9 cellular contexts compared by ENCODE assay signal in genomic region chr5:154858972-154859950, GRCh38. TPM values are rescaled to one million over a fixed set of nuclear protein-coding genes. Genes with fewer than 3 reads are reported as not detected.
A peak's percentile ranks its signal among the peaks of the same experiment; 100 is the strongest.
DNase-seq lines count a peak whose midpoint lies in the region; ATAC-seq, FAIRE-seq and TF ChIP-seq lines count a peak whose summit lies in the region.
"Had no signal": no experiment of that assay in that cellular context is flagged by ENCODE, and none has a peak within 500 bp of the region (broad histone marks: within the 10 kb centered on the region; RNA-seq: fewer than 3 reads in every experiment).

No MANE protein-coding gene starts in this region.

- H3K27ac ChIP-seq in left ventricle myocardium inferior (replicated peaks) = peak overlapping the region; percentile 99
- peak overlapping the region; percentile 95 for H3K27ac ChIP-seq in OCI-LY1 (ENCODE audit: low read depth, low read length, poor library complexity, severe bottlenecking)
- H3K27ac ChIP-seq in upper lobe of right lung = peak overlapping the region; percentile 98

- no peaks in the 10 kb centered on the region for H3K9me2 ChIP-seq in OCI-LY1 (ENCODE audit: low read depth, low read length)

- peak overlapping the region; percentile 80 for H3K9ac ChIP-seq in OCI-LY1 (ENCODE audit: low read length)

- H3K36me3 Mint-ChIP-seq in memory B cell = peaks cover 6% of the 10 kb centered on the region

- H3K4me3 ChIP-seq in left ventricle myocardium inferior = peak overlapping the region; percentile 77
- peak overlapping the region; percentile 82 for H3K4me3 ChIP-seq in OCI-LY1 (ENCODE audit: low read depth, low read length, poor library complexity, severe bottlenecking)
- peak overlapping the region; percentile 74 for H3K4me3 ChIP-seq in bronchial epithelial cell (ENCODE audit: low read depth, low read length)
- peak overlapping the region; percentile 63 for H3K4me3 ChIP-seq in upper lobe of right lung

- H3K9me3 ChIP-seq in left ventricle myocardium inferior (replicated peaks) = no peaks in the 10 kb centered on the region
- no peaks in the 10 kb centered on the region for H3K9me3 ChIP-seq in OCI-LY1 (ENCODE audit: low read length)
- H3K9me3 ChIP-seq in upper lobe of right lung = no peaks in the 10 kb centered on the region

- TF ChIP-seq CTCF in left ventricle myocardium inferior (IDR thresholded peaks at IDR 0.05; ENCODE audit: borderline replicate concordance) (no peak), OCI-LY1 (IDR thresholded peaks at IDR 0.05; ENCODE audit: low read length) (no peak), bronchial epithelial cell (IDR thresholded peaks at IDR 0.05; ENCODE audit: insufficient read depth, low read length, severe bottlenecking) (no peak), upper lobe of right lung (IDR thresholded peaks at IDR 0.05) (no peak)

- peak overlapping the region; percentile 93 for H3K4me3 Mint-ChIP-seq in memory B cell

- FAIRE-seq in bronchial epithelial cell (lab: Jason Lieb, UNC) = no peak
- FAIRE-seq: islet of Langerhans had no signal

- H2AFZ ChIP-seq in OCI-LY1 (ENCODE audit: low read length) = no peak overlapping the region

- H4K20me1 ChIP-seq in OCI-LY1 (ENCODE audit: insufficient read depth, low read length) = no peaks in the 10 kb centered on the region

- intact Hi-C loops in left ventricle myocardium inferior (cut with micrococcal nuclease) = no loop called here
- intact Hi-C loops in Right ventricle myocardium superior (cut with DNase I) = no loop called here
- intact Hi-C loops in upper lobe of right lung (cut with DNase I) = no loop called here

- no peaks in the 10 kb centered on the region for H3K9me3 Mint-ChIP-seq in memory B cell

- H3K27me3 ChIP-seq in left ventricle myocardium inferior (ENCODE audit: low read depth) = no peaks in the 10 kb centered on the region
- no peaks in the 10 kb centered on the region for H3K27me3 ChIP-seq in OCI-LY1 (ENCODE audit: insufficient read depth, low read length)
- H3K27me3 ChIP-seq in bronchial epithelial cell (ENCODE audit: control insufficient read depth, insufficient read depth, low read length) = no peaks in the 10 kb centered on the region
- no peaks in the 10 kb centered on the region for H3K27me3 ChIP-seq in upper lobe of right lung

- H3F3A ChIP-seq in OCI-LY1 (ENCODE audit: insufficient read depth, low read length) = no peaks in the 10 kb centered on the region

- H3K4me1 Mint-ChIP-seq in memory B cell = peaks cover 34% of the 10 kb centered on the region

- peaks cover 14% of the 10 kb centered on the region for H3K36me3 ChIP-seq in left ventricle myocardium inferior
- H3K36me3 ChIP-seq in OCI-LY1 (ENCODE audit: insufficient read depth, low read length) = peaks cover 27% of the 10 kb centered on the region
- peaks cover 3% of the 10 kb centered on the region for H3K36me3 ChIP-seq in bronchial epithelial cell (ENCODE audit: control insufficient read depth, insufficient read depth, low read length)
- peaks cover 17% of the 10 kb centered on the region for H3K36me3 ChIP-seq in upper lobe of right lung

- ATAC-seq in Right ventricle myocardium superior (ENCODE audit: poor library complexity) (no peak), memory B cell (ENCODE audit: low read depth) (peak; percentile 27), upper lobe of right lung (no peak), HG03439 (IDR thresholded peaks at IDR 0.05; ENCODE audit: unreplicated experiment) (no peak)

- H3K27ac Mint-ChIP-seq in memory B cell = peak overlapping the region; percentile 94

- DNase-seq in left ventricle myocardium inferior (no peak), Right ventricle myocardium superior (no peak), bronchial epithelial cell (ENCODE audit: low read depth) (peak; percentile 29), memory B cell (ENCODE audit: low spot score in 2 of 2) (peak; percentile 17 to 29), upper lobe of right lung (no peak), NCI-H1417 treated with DMSO at 0.1 percent for 48 hours (lab: John Stamatoyannopoulos, UW) (no peak)

- peaks cover 56% of the 10 kb centered on the region for H3K4me1 ChIP-seq in left ventricle myocardium inferior
- H3K4me1 ChIP-seq in OCI-LY1 (ENCODE audit: insufficient read depth, low read length, severe bottlenecking) = peaks cover 39% of the 10 kb centered on the region
- peaks cover 48% of the 10 kb centered on the region for H3K4me1 ChIP-seq in upper lobe of right lung

- H3K4me2 ChIP-seq in OCI-LY1 (ENCODE audit: low read length) = peak overlapping the region; percentile 97

- no peaks in the 10 kb centered on the region for H3K27me3 Mint-ChIP-seq in memory B cell

- peaks cover 50% of the 10 kb centered on the region for H3K79me2 ChIP-seq in OCI-LY1 (ENCODE audit: insufficient read depth, low read length)

RNA-seq across cellular contexts. Expression of gene CNOT8, which starts 0.8 kb away (rescaled TPM):
- total RNA-seq in left ventricle myocardium inferior (23.3 TPM), Right ventricle myocardium superior (26.8 TPM), bronchial epithelial cell (41.2 and 56.1 TPM in 2 replicates), upper lobe of right lung (101 TPM)

RNA-seq across cellular contexts. Expression of gene FAXDC2, which starts 8.9 kb away (rescaled TPM):
- total RNA-seq in left ventricle myocardium inferior (23.5 TPM), Right ventricle myocardium superior (24.1 TPM), bronchial epithelial cell (0.13 and 1.1 TPM in 2 replicates), upper lobe of right lung (79.0 TPM)

Comparison
In these comparisons a context has a peak if more than half of its experiments do, and no peak if none do; other contexts are left out.
1. DNase-seq: peak in bronchial epithelial cell (single experiment) and memory B cell (2 of 2); none in left ventricle myocardium inferior (single experiment), Right ventricle myocardium superior (single experiment), upper lobe of right lung (single experiment) and NCI-H1417 treated with DMSO at 0.1 percent for 48 hours (single experiment).
2. RNA of gene FAXDC2, which starts 8.9 kb away (total RNA-seq): 79.0 TPM in upper lobe of right lung (single experiment), 24.1 TPM in Right ventricle myocardium superior (single experiment) and 23.5 TPM in left ventricle myocardium inferior (single experiment); 0.13 to 1.1 TPM in bronchial epithelial cell; every median in the first group is over 10 times any median in the second.
3. Peak in every context shown above with its lines, with median percentiles within 50 percentile points of each other: H3K27ac ChIP-seq and H3K4me3 ChIP-seq.